Comparison of ENCODE assay signal across 19 cellular contexts in genomic region chr2:10985901-10986535, GRCh38.
"Had no signal": no experiment of that assay in that cellular context is flagged by ENCODE, and none has a peak within 500 bp of the region (broad histone marks: within the 10 kb centered on the region; RNA-seq: fewer than 3 reads in every experiment).

No MANE protein-coding gene starts in this region.

- H3K36me3 ChIP-seq: colonic mucosa, left lung, pancreas, right lobe of liver, tibial artery had no signal

- H3K9me3 ChIP-seq: colonic mucosa, left lung, mucosa of descending colon, pancreas, psoas muscle, right lobe of liver, tibial artery had no signal

- H3K4me1 ChIP-seq: colonic mucosa, left lung, pancreas, psoas muscle, right lobe of liver, tibial artery had no signal

- H3K27ac ChIP-seq: colonic mucosa, left lung, pancreas, psoas muscle, right lobe of liver, tibial artery had no signal

- H3K4me3 ChIP-seq: colonic mucosa, left lung, mucosa of descending colon, pancreas, psoas muscle, right lobe of liver, tibial artery had no signal

- DNase-seq: caudate nucleus; colonic mucosa; dermis blood vessel endothelial cell; effector CD4-positive, alpha-beta T cell; endodermal cell; erythroblast; immature natural killer cell; mesendoderm; mucosa of descending colon; naive thymus-derived CD8-positive, alpha-beta T cell; occipital lobe; pancreas; psoas muscle; retina; stimulated activated CD4-positive, alpha-beta T cell treated with anti-CD3 and anti-CD28 coated beads, Interleukin-2, amount 100 ng/mL, for 24 hours; stimulated activated naive CD4-positive, alpha-beta T cell had no signal

- H3K27me3 ChIP-seq: colonic mucosa, pancreas, right lobe of liver had no signal

- ATAC-seq: mucosa of descending colon; naive thymus-derived CD8-positive, alpha-beta T cell; pancreas; psoas muscle; right lobe of liver had no signal
